ENCODE assay signal across 26 cellular contexts in genomic region chr18:54233228-54233625, GRCh38. TPM values are rescaled to one million over a fixed set of nuclear protein-coding genes. Genes with fewer than 3 reads are reported as not detected.
DNase-seq lines count a peak whose midpoint lies in the region; ATAC-seq and TF ChIP-seq lines count a peak whose summit lies in the region.
"Had no signal": no experiment of that assay in that cellular context is flagged by ENCODE, and none has a peak within 500 bp of the region (broad histone marks: within the 10 kb centered on the region; RNA-seq: fewer than 3 reads in every experiment).

No MANE protein-coding gene starts in this region.

- H3K27me3 Mint-ChIP-seq in natural killer cell treated with Interleukin-12 subunit alpha and Interleukin-12 subunit beta and Interleukin-15 and Interleukin-18, amount 100 ng/mL, for 72 hours, result peaks cover 16 to 17% of the 10 kb centered on the region in 2 donors

- intact Hi-C loops in right cardiac atrium (cut with DNase I), result no loop called here

- WGBS in right cardiac atrium, result 82% methylated on average over 3 of the region's 3 CpGs

- peak; percentile 62 for DNase-seq in DMS 273 (lab: John Stamatoyannopoulos, UW; ENCODE audit: unreplicated experiment)
- DNase-seq in NCI-H2171 (lab: John Stamatoyannopoulos, UW), result peak; percentile 23
- DNase-seq in cardiac fibroblast (ENCODE audit: low read depth in 2 of 2), result peak; percentile 12 to 62
- DNase-seq in iris pigment epithelial cell (ENCODE audit: low read depth), result peak; percentile 44
- DNase-seq in natural killer cell treated with Interleukin-12 subunit alpha and Interleukin-12 subunit beta and Interleukin-15 and Interleukin-18, amount 100 ng/mL, for 72 hours (ENCODE audit: low spot score), result no peak
- no peak for DNase-seq in right cardiac atrium
- DNase-seq: activated CD4-positive, alpha-beta T cell treated with anti-CD3 and anti-CD28 coated beads for 1 hour; activated T-cell treated with anti-CD3 and anti-CD28 coated beads for 4 hours; C1 segment of cervical spinal cord; COR-L47; DMS79 treated with DMSO at 0.1 percent for 48 hours; GF-D8; NCI-H1092; NCI-H187 treated with DMSO at 0.1 percent for 48 hours; NCI-H2227 treated with DMSO at 0.1 percent for 48 hours; NCI-H82; pancreas; SK-N-SH; spleen; T-helper 17 cell had no signal

- H3K4me1 ChIP-seq in right cardiac atrium (ENCODE audit: control insufficient read depth, insufficient read depth, low read length), result no peaks in the 10 kb centered on the region
- H3K4me1 ChIP-seq: HAP-1 had no signal

- H3K4me3 ChIP-seq in cardiac fibroblast (replicated peaks in 1 of 2; ENCODE audit: low read depth in 2 of 2, low read length in 2 of 2), result no peak overlapping the region
- no peak overlapping the region for H3K4me3 ChIP-seq in right cardiac atrium (ENCODE audit: low read length)
- H3K4me3 ChIP-seq: HAP-1, pancreas, spleen had no signal

- H3K9me3 Mint-ChIP-seq in natural killer cell treated with Interleukin-12 subunit alpha and Interleukin-12 subunit beta and Interleukin-15 and Interleukin-18, amount 100 ng/mL, for 72 hours, result no peaks in the 10 kb centered on the region
- H3K9me3 Mint-ChIP-seq: activated naive CD4-positive, alpha-beta T cell treated with anti-CD3 and anti-CD28 coated beads, Interleukin-2, amount 50 U/mL, for 72 hours had no signal

- H3K36me3 Mint-ChIP-seq in natural killer cell treated with Interleukin-12 subunit alpha and Interleukin-12 subunit beta and Interleukin-15 and Interleukin-18, amount 100 ng/mL, for 72 hours, result no peaks in the 10 kb centered on the region
- H3K36me3 Mint-ChIP-seq: activated naive CD4-positive, alpha-beta T cell treated with anti-CD3 and anti-CD28 coated beads, Interleukin-2, amount 50 U/mL, for 72 hours had no signal

- H3K4me3 Mint-ChIP-seq in natural killer cell treated with Interleukin-12 subunit alpha and Interleukin-12 subunit beta and Interleukin-15 and Interleukin-18, amount 100 ng/mL, for 72 hours, result no peak overlapping the region
- H3K4me3 Mint-ChIP-seq: endodermal cell, T-helper 17 cell had no signal

- H3K27ac Mint-ChIP-seq in natural killer cell treated with Interleukin-12 subunit alpha and Interleukin-12 subunit beta and Interleukin-15 and Interleukin-18, amount 100 ng/mL, for 72 hours, result no peak overlapping the region
- H3K27ac Mint-ChIP-seq: activated naive CD4-positive, alpha-beta T cell treated with anti-CD3 and anti-CD28 coated beads, Interleukin-2, amount 50 U/mL, for 72 hours; endodermal cell; T-helper 17 cell had no signal

- H3K27me3 ChIP-seq in right cardiac atrium (ENCODE audit: control insufficient read depth, insufficient read depth), result no peaks in the 10 kb centered on the region
- H3K27me3 ChIP-seq: pancreas, spleen had no signal

- ATAC-seq in HG03280 (IDR thresholded peaks at IDR 0.05; ENCODE audit: unreplicated experiment) (no peak), GM18870 (IDR thresholded peaks at IDR 0.05; ENCODE audit: unreplicated experiment) (no peak), right cardiac atrium (no peak)
- ATAC-seq in natural killer cell treated with Interleukin-12 subunit alpha and Interleukin-12 subunit beta and Interleukin-15 and Interleukin-18, amount 100 ng/mL, for 72 hours, result no peak
- ATAC-seq: activated naive CD4-positive, alpha-beta T cell treated with anti-CD3 and anti-CD28 coated beads, Interleukin-2, amount 50 U/mL, for 72 hours; T-helper 17 cell had no signal

- no peak overlapping the region for H3K27ac ChIP-seq in right cardiac atrium (ENCODE audit: low read length)
- H3K27ac ChIP-seq: HL-60, pancreas, spleen had no signal

- no peak for TF ChIP-seq CTCF in cardiac fibroblast (IDR thresholded peaks at IDR 0.05; ENCODE audit: low read depth, low read length)

- no peaks in the 10 kb centered on the region for H3K4me1 Mint-ChIP-seq in natural killer cell treated with Interleukin-12 subunit alpha and Interleukin-12 subunit beta and Interleukin-15 and Interleukin-18, amount 100 ng/mL, for 72 hours (ENCODE audit: low read depth in 2 of 2)

- H3K9me3 ChIP-seq in right cardiac atrium (ENCODE audit: control insufficient read depth, low read length), result no peaks in the 10 kb centered on the region
- H3K9me3 ChIP-seq: HAP-1, pancreas, SK-N-SH, spleen had no signal

RNA-seq across cellular contexts. Expression of gene MBD2, which starts 8.8 kb away (rescaled TPM):
- 100 to 1,000 TPM; 149 to 211 TPM for total RNA-seq in natural killer cell treated with Interleukin-12 subunit alpha and Interleukin-12 subunit beta and Interleukin-15 and Interleukin-18, amount 100 ng/mL, for 72 hours
- total RNA-seq in right cardiac atrium, result 10 to 100 TPM; 48.8 to 68.2 (median 60.7) TPM
- 27.3 TPM for polyA plus RNA-seq in right cardiac atrium

RNA-seq across cellular contexts. Expression of gene POLI, which starts 36.1 kb away (rescaled TPM):
- total RNA-seq in natural killer cell treated with Interleukin-12 subunit alpha and Interleukin-12 subunit beta and Interleukin-15 and Interleukin-18, amount 100 ng/mL, for 72 hours, result 10 to 100 TPM; 11.4 to 18.7 TPM
- 10 to 100 TPM; 21.6 to 30.0 (median 27.4) TPM for total RNA-seq in right cardiac atrium
- polyA plus RNA-seq in right cardiac atrium, result 9.8 TPM

Comparison
In these comparisons a context has a peak if more than half of its experiments do, and no peak if none do; other contexts are left out.
1. DNase-seq: peak in DMS 273 (single experiment), NCI-H2171 (single experiment), cardiac fibroblast (2 of 2) and iris pigment epithelial cell (single experiment); none in natural killer cell treated with Interleukin-12 subunit alpha and Interleukin-12 subunit beta and Interleukin-15 and Interleukin-18, amount 100 ng/mL, for 72 hours (single experiment) and right cardiac atrium (0 of 3).